9 cellular contexts compared by ENCODE assay signal in the genomic region with DNA sequence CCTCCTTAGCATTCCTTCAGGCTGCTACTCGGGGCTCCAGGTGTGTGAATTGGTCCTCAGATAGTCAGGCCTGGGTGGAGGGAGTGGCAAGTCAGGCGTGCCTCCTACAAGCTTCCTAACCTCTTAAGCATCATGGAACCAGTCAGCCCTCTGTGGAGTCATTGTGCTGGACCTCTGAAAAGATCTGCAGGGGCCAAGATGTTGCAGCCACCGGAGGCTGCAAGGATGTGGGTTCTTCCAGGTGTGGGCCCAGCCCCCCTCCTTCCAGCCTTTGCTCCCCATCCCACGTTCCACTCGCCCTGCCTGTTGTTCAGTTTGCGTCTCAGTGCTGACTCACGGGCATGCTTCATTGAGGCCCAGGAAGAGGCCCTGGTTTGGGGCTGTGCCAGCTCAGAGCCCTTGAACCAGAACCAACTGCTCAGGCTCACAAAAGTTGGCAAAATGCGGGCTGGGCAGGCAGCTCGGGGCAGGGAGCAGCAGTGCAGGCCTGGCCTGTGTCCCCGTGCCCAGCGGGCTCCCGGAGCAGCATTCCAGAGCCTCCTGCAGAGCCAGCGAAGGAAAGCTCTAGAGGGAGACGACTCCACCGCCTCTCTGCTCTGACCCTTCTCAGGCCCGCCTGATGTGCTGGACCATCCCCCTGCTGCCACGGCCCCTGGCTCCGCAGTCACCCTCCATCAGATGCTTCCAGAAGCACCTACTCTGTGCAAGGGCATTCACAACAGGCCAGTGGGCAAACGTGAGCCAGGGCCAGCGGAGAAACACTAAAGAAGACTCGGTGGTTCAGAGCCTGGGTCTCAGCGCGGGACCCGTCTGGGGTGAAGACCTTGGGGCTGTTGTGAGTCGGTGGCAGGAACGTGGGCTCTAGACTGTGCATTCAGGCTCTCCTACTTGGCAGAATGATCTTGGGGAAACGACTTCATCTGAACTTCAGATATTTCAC. TPM values are rescaled to one million over a fixed set of nuclear protein-coding genes. Genes with fewer than 3 reads are reported as not detected.
A peak's percentile ranks its signal among the peaks of the same experiment; 100 is the strongest.
DNase-seq lines count a peak whose midpoint lies in the region; FAIRE-seq and TF ChIP-seq lines count a peak whose summit lies in the region.
"Had no signal": no experiment of that assay in that cellular context is flagged by ENCODE, and none has a peak within 500 bp of the region (broad histone marks: within the 10 kb centered on the region; RNA-seq: fewer than 3 reads in every experiment).

No MANE protein-coding gene starts in this region.

- no peaks in the 10 kb centered on the region for H3K27me3 ChIP-seq in astrocyte (ENCODE audit: insufficient read depth, low read length)

- H3K36me3 Mint-ChIP-seq in IgD-negative memory B cell (peaks cover 1% of the 10 kb centered on the region), astrocyte (ENCODE audit: low read depth, unreplicated experiment) (peaks cover 10% of the 10 kb centered on the region)
- H3K36me3 Mint-ChIP-seq in T-helper 2 cell treated with Interferon-gamma antibody and Interleukin-4, amounts not matched to agents 5 μg/mL and 100 μg/mL, for 36 hours (ENCODE audit: low read depth) = peaks cover 5% of the 10 kb centered on the region

- peak overlapping the region in 2 of 3 donors; percentile 29 to 44 for H3K27ac Mint-ChIP-seq in IgD-negative memory B cell
- H3K27ac Mint-ChIP-seq in T-helper 2 cell treated with Interferon-gamma antibody and Interleukin-4, amounts not matched to agents 5 μg/mL and 100 μg/mL, for 36 hours = peak overlapping the region; percentile 87
- H3K27ac Mint-ChIP-seq in astrocyte (ENCODE audit: unreplicated experiment) = no peak overlapping the region

- H3K27me3 Mint-ChIP-seq in IgD-negative memory B cell = peaks cover 64% of the 10 kb centered on the region
- H3K27me3 Mint-ChIP-seq in T-helper 2 cell treated with Interferon-gamma antibody and Interleukin-4, amounts not matched to agents 5 μg/mL and 100 μg/mL, for 36 hours (ENCODE audit: low read depth) = no peaks in the 10 kb centered on the region
- peaks cover 11% of the 10 kb centered on the region for H3K27me3 Mint-ChIP-seq in astrocyte (ENCODE audit: low read depth, unreplicated experiment)

- DNase-seq in ELR (ENCODE audit: low read depth) (peak; percentile 96), astrocyte (ENCODE audit: low read depth) (peak; percentile 90), hippocampal formation (lab: John Stamatoyannopoulos, UW) (peak; percentile 40 to 62), HuH-7 (ENCODE audit: low spot score) (no peak), NCI-H748 treated with DMSO at 0.1 percent for 48 hours (lab: John Stamatoyannopoulos, UW) (no peak)
- peak; percentile 79 for DNase-seq in T-helper 2 cell treated with Interferon-gamma antibody and Interleukin-4, amounts not matched to agents 5 μg/mL and 100 μg/mL, for 36 hours (ENCODE audit: low spot score)
- peak; percentile 72 to 78 for DNase-seq in stimulated activated CD4-positive, alpha-beta T cell treated with anti-CD3 and anti-CD28 coated beads, Interleukin-12 subunit alpha, Interleukin-12 subunit beta, amount 100 ng/mL, for 24 hours (ENCODE audit: low read depth in 2 of 2)

- no peaks in the 10 kb centered on the region for H3K36me3 ChIP-seq in astrocyte (ENCODE audit: insufficient read depth, low read length)

- no peak overlapping the region for H2AFZ ChIP-seq in astrocyte (ENCODE audit: low read depth, low read length)

- H3K4me1 ChIP-seq in astrocyte (ENCODE audit: insufficient read depth, low read length) = peaks cover 30% of the 10 kb centered on the region

- H3K4me3 Mint-ChIP-seq in IgD-negative memory B cell (peak overlapping the region in 3 of 4 donors; percentile 44 to 80 (median 71)), astrocyte (ENCODE audit: unreplicated experiment) (peak overlapping the region; percentile 34)
- peak overlapping the region; percentile 69 for H3K4me3 Mint-ChIP-seq in T-helper 2 cell treated with Interferon-gamma antibody and Interleukin-4, amounts not matched to agents 5 μg/mL and 100 μg/mL, for 36 hours

- peaks cover 3% of the 10 kb centered on the region for H3K79me2 ChIP-seq in astrocyte (ENCODE audit: insufficient read depth, low read length)

- peak overlapping the region; percentile 29 for H3K27ac ChIP-seq in astrocyte (ENCODE audit: low read depth, low read length)

- H3K9me3 ChIP-seq in astrocyte (ENCODE audit: insufficient read depth, low read depth, low read length) = no peaks in the 10 kb centered on the region

- FAIRE-seq in astrocyte (lab: Jason Lieb, UNC) = peak; percentile 37

- peaks cover 17 to 32% (median 26%) of the 10 kb centered on the region in 3 donors for H3K4me1 Mint-ChIP-seq in IgD-negative memory B cell
- peaks cover 56% of the 10 kb centered on the region for H3K4me1 Mint-ChIP-seq in T-helper 2 cell treated with Interferon-gamma antibody and Interleukin-4, amounts not matched to agents 5 μg/mL and 100 μg/mL, for 36 hours (ENCODE audit: low read depth)
- peaks cover 21% of the 10 kb centered on the region for H3K4me1 Mint-ChIP-seq in astrocyte (ENCODE audit: low read depth, unreplicated experiment)

- no peak overlapping the region for H3K4me3 ChIP-seq in astrocyte (ENCODE audit: insufficient read depth, low read depth, low read length)

- H3K9me3 Mint-ChIP-seq in IgD-negative memory B cell (peaks cover 0 to 3% (median 0%) of the 10 kb centered on the region in 3 donors), astrocyte (ENCODE audit: unreplicated experiment) (no peaks in the 10 kb centered on the region)
- H3K9me3 Mint-ChIP-seq in T-helper 2 cell treated with Interferon-gamma antibody and Interleukin-4, amounts not matched to agents 5 μg/mL and 100 μg/mL, for 36 hours = peaks cover 2% of the 10 kb centered on the region

- peak overlapping the region; percentile 53 for H3K9ac ChIP-seq in astrocyte (ENCODE audit: low read length)

- H4K20me1 ChIP-seq in astrocyte (ENCODE audit: insufficient read depth, low read length) = peaks cover 25% of the 10 kb centered on the region

- TF ChIP-seq CTCF in astrocyte (IDR thresholded peaks at IDR 0.05; ENCODE audit: insufficient read depth, low read depth, low read length) = no peak

- H3K4me2 ChIP-seq in astrocyte (ENCODE audit: low read length) = peak overlapping the region; percentile 82

RNA-seq across cellular contexts. Expression of a gene that starts 7.5 kb away (rescaled TPM):
- polyA plus RNA-seq in IgD-negative memory B cell = not detected
- total RNA-seq in astrocyte = not detected in 2 replicates
- total RNA-seq: activated CD8-positive, alpha-beta memory T cell treated with anti-CD3 and anti-CD28 coated beads for 36 hours had no signal

RNA-seq across cellular contexts. Expression of a gene that starts 39.3 kb away (rescaled TPM):
- polyA plus RNA-seq in IgD-negative memory B cell = 12.9 TPM
- total RNA-seq in astrocyte = 8.2 and 9.3 TPM in 2 replicates

Comparison
In these comparisons a context has a peak if more than half of its experiments do, and no peak if none do; other contexts are left out.
1. DNase-seq: peak in ELR (single experiment), T-helper 2 cell treated with Interferon-gamma antibody and Interleukin-4, amounts not matched to agents 5 μg/mL and 100 μg/mL, for 36 hours (single experiment), astrocyte (single experiment), hippocampal formation (2 of 2) and stimulated activated CD4-positive, alpha-beta T cell treated with anti-CD3 and anti-CD28 coated beads, Interleukin-12 subunit alpha, Interleukin-12 subunit beta, amount 100 ng/mL, for 24 hours (2 of 2); none in HuH-7 (single experiment) and NCI-H748 treated with DMSO at 0.1 percent for 48 hours (single experiment).
2. Peak in every context shown above with its lines, with median percentiles within 50 percentile points of each other: H3K4me3 Mint-ChIP-seq.